In genomic region chr3:41710646-41711388, GRCh38 we compare ENCODE assay signal across 13 cellular contexts.
DNase-seq lines count a peak whose midpoint lies in the region; ATAC-seq and TF ChIP-seq lines count a peak whose summit lies in the region.
"Had no signal": no experiment of that assay in that cellular context is flagged by ENCODE, and none has a peak within 500 bp of the region (broad histone marks: within the 10 kb centered on the region; RNA-seq: fewer than 3 reads in every experiment).

No MANE protein-coding gene starts in this region.

- no peaks in the 10 kb centered on the region for H3K9me3 ChIP-seq in PC-3 (ENCODE audit: low read length)
- H3K9me3 ChIP-seq: Caco-2, heart right ventricle, tibial artery had no signal

- no peaks in the 10 kb centered on the region for H3K27me3 ChIP-seq in PC-3 (ENCODE audit: low read length)
- H3K27me3 ChIP-seq: heart right ventricle, tibial artery had no signal

- no peak for TF ChIP-seq CTCF in PC-3 (conservative IDR thresholded peaks at IDR 0.05; ENCODE audit: low read depth, low read length)

- POLR2A ChIA-PET in PC-3 (lab: Charles Lee; ENCODE audit: unreplicated experiment): interaction anchor here (0.6 kb wide), 1 partner anchor 724 kb away, joined by 4 read pairs; no protein-coding TSS in a partner anchor

- 0 out of 2 replicates have a peak, but pooled peaks have one; percentile 18 for ATAC-seq in PC-3
- ATAC-seq: activated CD8-positive, alpha-beta memory T cell treated with anti-CD3 and anti-CD28 coated beads, Interleukin-2, amount 10 ng/mL, durations not matched to agents 7 days and 5 days; heart right ventricle; naive thymus-derived CD4-positive, alpha-beta T cell had no signal

- CTCF ChIA-PET in PC-3 (lab: Charles Lee): no interaction called here

- H3K4me1 ChIP-seq in PC-3 (ENCODE audit: insufficient read depth, low read length): no peaks in the 10 kb centered on the region
- H3K4me1 ChIP-seq: Caco-2, tibial artery had no signal

- intact Hi-C loops in PC-3 (cut with micrococcal nuclease): no loop called here

- BruUV-seq in PC-3 (replicated peaks; lab: Mats Ljungman, UMichigan): no TSS peak

- no peaks in the 10 kb centered on the region for H3F3A ChIP-seq in PC-3 (ENCODE audit: low read length, unreplicated experiment)

- no peaks in the 10 kb centered on the region for H3K9me2 ChIP-seq in PC-3 (replicated peaks; ENCODE audit: low read length)

- no peak overlapping the region for H3K27ac ChIP-seq in PC-3 (ENCODE audit: low read length)
- H3K27ac ChIP-seq: heart right ventricle, tibial artery had no signal

- H4K20me1 ChIP-seq in PC-3 (ENCODE audit: low read length): no peaks in the 10 kb centered on the region

- H3K4me3 ChIP-seq in PC-3 (ENCODE audit: low read length): no peak overlapping the region
- H3K4me3 ChIP-seq: heart right ventricle, tibial artery had no signal

- no peak overlapping the region for H3K9ac ChIP-seq in PC-3 (ENCODE audit: low read length)

- peak; percentile 61 for DNase-seq in ELF-1 (ENCODE audit: low read depth, low spot score)
- DNase-seq in PC-3: peak; percentile 34
- DNase-seq in fibroblast of gingiva (ENCODE audit: low read depth): peak; percentile 85
- peak; percentile 79 for DNase-seq in non-pigmented ciliary epithelial cell (ENCODE audit: low read depth)
- DNase-seq in NCI-H146 (lab: John Stamatoyannopoulos, UW): no peak
- no peak for DNase-seq in mesenteric fat pad (ENCODE audit: low spot score)
- no peak for DNase-seq in activated naive CD4-positive, alpha-beta T cell treated with anti-CD3 and anti-CD28 coated beads, Interleukin-2, amount 50 U/mL, for 16 hours
- no peak for DNase-seq in NOMO-1 (lab: John Stamatoyannopoulos, UW; ENCODE audit: unreplicated experiment in 2 of 2)
- DNase-seq: activated CD8-positive, alpha-beta memory T cell treated with anti-CD3 and anti-CD28 coated beads, Interleukin-2, amount 10 ng/mL, durations not matched to agents 7 days and 5 days; Caco-2; heart right ventricle; naive thymus-derived CD4-positive, alpha-beta T cell; tibial artery had no signal

- no peaks in the 10 kb centered on the region for H3K36me3 ChIP-seq in PC-3 (ENCODE audit: low read depth, low read length)
- H3K36me3 ChIP-seq: heart right ventricle, tibial artery had no signal

- H3K4me2 ChIP-seq in PC-3 (ENCODE audit: low read length): no peak overlapping the region

- H2AFZ ChIP-seq in PC-3 (ENCODE audit: low read length): no peak overlapping the region

- H3K79me2 ChIP-seq in PC-3 (ENCODE audit: low read length): no peaks in the 10 kb centered on the region

Comparison
In these comparisons a context has a peak if more than half of its experiments do, and no peak if none do; other contexts are left out.
1. DNase-seq: peak in ELF-1 (single experiment), PC-3 (single experiment), fibroblast of gingiva (single experiment) and non-pigmented ciliary epithelial cell (single experiment); none in NCI-H146 (single experiment), mesenteric fat pad (single experiment), activated naive CD4-positive, alpha-beta T cell treated with anti-CD3 and anti-CD28 coated beads, Interleukin-2, amount 50 U/mL, for 16 hours (single experiment) and NOMO-1 (0 of 2).